In the genomic region with DNA sequence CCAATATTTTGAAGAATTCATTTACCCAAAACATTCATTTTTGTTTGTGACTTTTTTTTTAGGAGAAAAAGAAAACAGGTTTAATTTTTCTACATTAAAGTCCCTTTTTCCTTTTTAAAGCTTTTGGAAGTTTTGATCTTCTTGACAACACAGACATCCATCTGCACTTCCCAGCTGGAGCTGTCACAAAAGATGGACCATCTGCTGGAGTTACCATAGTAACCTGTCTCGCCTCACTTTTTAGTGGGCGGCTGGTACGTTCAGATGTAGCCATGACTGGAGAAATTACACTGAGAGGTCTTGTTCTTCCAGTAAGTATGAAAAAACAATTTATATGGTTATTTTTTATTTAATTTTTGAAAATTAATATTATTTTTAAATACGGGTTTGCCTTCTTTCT, we compare ENCODE assay signal across 1 cellular context.
TF ChIP-seq lines count a peak whose summit lies in the region.

No MANE protein-coding gene starts in this region.

TF ChIP-seq in SK-N-SH treated with all-trans-retinoic acid at 6 μM for 48 hours, 23 proteins besides CTCF, POLR2A, EP300 and RAD21 (continued from another document):
- TF ChIP-seq PPARA (CRISPR knock-in tag; IDR thresholded peaks at IDR 0.05; ENCODE audit: borderline replicate concordance) (no peak), TCF4 (CRISPR knock-in tag; IDR thresholded peaks at IDR 0.05; ENCODE audit: borderline replicate concordance) (no peak)
